In the genomic region with DNA sequence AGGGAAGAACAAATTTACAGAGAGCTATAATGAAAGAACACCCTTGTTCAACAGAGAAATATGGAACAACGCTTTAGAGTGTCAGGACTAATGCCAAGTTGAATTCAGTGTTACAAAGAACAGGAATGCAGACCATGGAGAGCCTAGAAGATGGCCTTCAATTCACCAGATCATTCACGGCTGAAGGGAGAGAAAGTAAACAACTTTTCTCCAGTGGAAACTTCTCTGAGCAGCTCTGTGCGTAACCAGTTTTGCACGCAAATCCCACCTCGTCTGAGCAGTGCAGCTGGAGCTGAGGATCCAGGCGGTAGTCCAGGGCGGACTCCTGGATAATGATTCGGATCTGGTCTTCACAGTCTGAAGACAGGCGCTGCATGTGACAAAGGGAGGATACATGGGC, we compare ENCODE assay signal across 24 cellular contexts. TPM values are rescaled to one million over a fixed set of nuclear protein-coding genes. Genes with fewer than 3 reads are reported as not detected.
DNase-seq lines count a peak whose midpoint lies in the region; ATAC-seq, FAIRE-seq and TF ChIP-seq lines count a peak whose summit lies in the region.
"Had no signal": no experiment of that assay in that cellular context is flagged by ENCODE, and none has a peak within 500 bp of the region (broad histone marks: within the 10 kb centered on the region; RNA-seq: fewer than 3 reads in every experiment).

No MANE protein-coding gene starts in this region.

- intact Hi-C loops in PC-9 (cut with micrococcal nuclease; ENCODE audit: unreplicated experiment) = no loop called here

- H3K4me1 ChIP-seq in PC-9 (replicated peaks; ENCODE audit: insufficient read depth) = no peaks in the 10 kb centered on the region
- H3K4me1 ChIP-seq in smooth muscle cell (ENCODE audit: low read depth) = no peaks in the 10 kb centered on the region
- H3K4me1 ChIP-seq: gastroesophageal sphincter had no signal

- no peak overlapping the region for H3K4me2 ChIP-seq in PC-9
- no peak overlapping the region for H3K4me2 ChIP-seq in smooth muscle cell
- H3K4me2 ChIP-seq: KMS-11 had no signal

- no peak for ATAC-seq in HG03439 (IDR thresholded peaks at IDR 0.05; ENCODE audit: unreplicated experiment)
- ATAC-seq: activated T-helper 17 cell treated with anti-CD3 and anti-CD28 coated beads, Interleukin-2, amount 50 U/mL, for 72 hours; gastroesophageal sphincter; GM12878; left ventricle myocardium superior had no signal

- FAIRE-seq in HTR-8/SVneo (lab: Jason Lieb, UNC) = no peak
- FAIRE-seq: GM12878, H54, islet of Langerhans, urothelium cell line had no signal

- no peak overlapping the region for H2AFZ ChIP-seq in PC-9
- H2AFZ ChIP-seq in smooth muscle cell (ENCODE audit: low read depth) = no peak overlapping the region

- H3K9ac ChIP-seq in smooth muscle cell (ENCODE audit: low read depth) = peak overlapping the region; percentile 26
- H3K9ac ChIP-seq: KMS-11 had no signal

- TF ChIP-seq CTCF in PC-9 (conservative IDR thresholded peaks at IDR 0.05) (no peak), astrocyte of the cerebellum (IDR thresholded peaks at IDR 0.05; ENCODE audit: low read depth, low read length, missing control alignments) (no peak), smooth muscle cell (IDR thresholded peaks at IDR 0.05; ENCODE audit: borderline replicate concordance, insufficient read depth, poor library complexity, severe bottlenecking) (no peak)

- in situ Hi-C loops in astrocyte of the cerebellum (cut with HindIII; ENCODE audit: low sequenced_read_pairs) = no loop called here

- BruUV-seq in PC-9 (replicated peaks; lab: Mats Ljungman, UMichigan) = no TSS peak

- H3K27me3 ChIP-seq in PC-9 (ENCODE audit: insufficient read depth, low read depth) = no peaks in the 10 kb centered on the region
- H3K27me3 ChIP-seq in smooth muscle cell (ENCODE audit: low read depth) = no peaks in the 10 kb centered on the region
- H3K27me3 ChIP-seq: brain microvascular endothelial cell, gastroesophageal sphincter had no signal

- H3F3A ChIP-seq in PC-9 (ENCODE audit: insufficient read depth, low read depth) (0 out of 2 replicates have a peak, but pooled peaks cover 7% of the 10 kb centered on the region), smooth muscle cell (ENCODE audit: low read depth) (no peaks in the 10 kb centered on the region)

- peak overlapping the region; percentile 21; the same call in 1 of the 2 replicates for H3K27ac ChIP-seq in PC-9
- H3K27ac ChIP-seq in smooth muscle cell (ENCODE audit: low read depth) = peak overlapping the region; percentile 80
- H3K27ac ChIP-seq: brain microvascular endothelial cell, coronary artery, gastroesophageal sphincter, KMS-11 had no signal

- H3K36me3 ChIP-seq in PC-9 (ENCODE audit: low read depth) (peaks cover 13% of the 10 kb centered on the region), smooth muscle cell (ENCODE audit: low read depth) (peaks cover 38% of the 10 kb centered on the region)

- CTCF ChIA-PET in PC-9 (lab: Charles Lee) = no interaction called here

- H3K79me2 ChIP-seq in PC-9 (ENCODE audit: low read depth) (no peaks in the 10 kb centered on the region), smooth muscle cell (ENCODE audit: low read depth) (no peaks in the 10 kb centered on the region)

- 84% methylated on average over 9 of the region's 9 CpGs for WGBS in smooth muscle cell (ENCODE audit: low lambda C conversion rate)

- H4K20me1 ChIP-seq in PC-9 (ENCODE audit: insufficient read depth) (no peaks in the 10 kb centered on the region), smooth muscle cell (ENCODE audit: low read depth) (no peaks in the 10 kb centered on the region)

- no peaks in the 10 kb centered on the region for H3K9me2 ChIP-seq in PC-9 (ENCODE audit: insufficient read depth)

- POLR2A ChIA-PET in PC-9 (lab: Charles Lee; ENCODE audit: unreplicated experiment) = interaction anchor here (0.6 kb wide), 2 partner anchors 13 to 94 kb away, joined by 3 to 8 read pairs; no protein-coding TSS in a partner anchor

- DNase-seq in PC-9 = no peak
- peak; percentile 24 for DNase-seq in astrocyte of the cerebellum (ENCODE audit: low read depth)
- peak; percentile 19 for DNase-seq in globus pallidus (ENCODE audit: low spot score)
- no peak for DNase-seq in smooth muscle cell (lab: John Stamatoyannopoulos, UW; ENCODE audit: unreplicated experiment)
- DNase-seq in HTR-8/SVneo (ENCODE audit: insufficient read length, low spot score) = no peak
- DNase-seq in GM19238 (ENCODE audit: insufficient read length, low spot score) = no peak
- DNase-seq: activated CD4-positive, alpha-beta T cell treated with anti-CD3 and anti-CD28 coated beads for 48 hours; brain microvascular endothelial cell; C1 segment of cervical spinal cord; endodermal cell; left ventricle myocardium superior; NCI-H2171; NCI-H524 treated with DMSO at 0.1 percent for 48 hours; NK-92 treated with Interleukin-12 subunit alpha and Interleukin-12 subunit beta, amount 100 ng/mL, for 24 hours; T-helper 2 cell had no signal

- H3K9me3 ChIP-seq in PC-9 (ENCODE audit: insufficient read depth, low read depth) = no peaks in the 10 kb centered on the region
- H3K9me3 ChIP-seq in smooth muscle cell (replicated peaks; ENCODE audit: low read depth) = no peaks in the 10 kb centered on the region
- H3K9me3 ChIP-seq: gastroesophageal sphincter had no signal

- no peak overlapping the region for H3K4me3 ChIP-seq in PC-9
- H3K4me3 ChIP-seq in astrocyte of the cerebellum (ENCODE audit: low read depth, low read length) = no peak overlapping the region
- H3K4me3 ChIP-seq in smooth muscle cell = no peak overlapping the region
- H3K4me3 ChIP-seq: coronary artery, gastroesophageal sphincter, GM12878 had no signal

RNA-seq across cellular contexts. Expression of gene CLEC18B, which starts 40.5 kb away (rescaled TPM):
- total RNA-seq in PC-9 (2021) (0.58 and 2.2 TPM in 2 replicates), smooth muscle cell (1.4 and 1.6 TPM in 2 replicates)
- 0.87 and 2.9 TPM in 2 replicates for polyA plus RNA-seq in smooth muscle cell
- total RNA-seq: endodermal cell, left ventricle myocardium superior had no signal

Comparison
In these comparisons a context has a peak if more than half of its experiments do, and no peak if none do; other contexts are left out.
1. DNase-seq: peak in astrocyte of the cerebellum (single experiment) and globus pallidus (single experiment); none in PC-9 (0 of 2), smooth muscle cell (single experiment), HTR-8/SVneo (single experiment) and GM19238 (single experiment).